Comparison of ENCODE assay signal across 1 cellular context in genomic region chr17:48871551-48872351, GRCh38.
TF ChIP-seq lines count a peak whose summit lies in the region.

No MANE protein-coding gene starts in this region.

TF ChIP-seq in endothelial cell of umbilical vein, 7 proteins besides CTCF, POLR2A, EP300 and RAD21:
- TF ChIP-seq MYC (IDR thresholded peaks at IDR 0.05; ENCODE audit: low read depth, low read length) (no peak), GATA2 (IDR thresholded peaks at IDR 0.05; ENCODE audit: insufficient read depth, insufficient read length, low read depth, low read length) (no peak), FOS (IDR thresholded peaks at IDR 0.05; ENCODE audit: borderline replicate concordance, insufficient read depth, low read length) (no peak), JUN (IDR thresholded peaks at IDR 0.05; ENCODE audit: borderline replicate concordance, insufficient read depth, insufficient read length, low read depth) (no peak), EZH2 (IDR thresholded peaks at IDR 0.05; ENCODE audit: borderline replicate concordance, low read depth, low read length, severe bottlenecking) (no peak), MAX (IDR thresholded peaks at IDR 0.05; ENCODE audit: insufficient read depth, insufficient read length) (no peak), POLR2AphosphoS5 (IDR thresholded peaks at IDR 0.05; ENCODE audit: insufficient read depth, low read depth, low read length) (no peak)
